In the genomic region with DNA sequence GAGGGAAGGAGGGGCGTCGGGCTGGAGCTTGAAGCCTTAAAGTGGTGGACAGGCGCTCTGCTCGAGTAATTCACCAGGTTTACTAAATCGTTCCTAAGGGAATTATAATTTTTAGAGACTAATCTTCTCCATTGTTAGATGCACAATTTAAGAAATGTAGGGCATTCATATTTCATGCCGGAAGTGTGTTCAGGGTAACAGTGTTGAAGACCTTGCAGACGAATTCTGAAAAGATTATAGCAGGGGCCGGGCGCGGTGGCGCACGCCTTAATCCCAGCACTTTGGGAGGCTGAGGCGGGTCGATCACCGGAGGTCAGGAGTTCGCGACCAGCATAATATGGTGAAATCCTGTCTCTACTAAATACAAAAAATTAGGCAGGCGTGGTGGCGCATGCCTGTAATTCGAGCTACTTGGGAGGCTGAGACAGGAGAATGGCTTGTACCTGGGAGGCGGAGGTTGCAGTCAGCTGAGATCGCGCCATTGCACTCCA, we compare ENCODE assay signal across 8 cellular contexts. TPM values are rescaled to one million over a fixed set of nuclear protein-coding genes. Genes with fewer than 3 reads are reported as not detected.
DNase-seq lines count a peak whose midpoint lies in the region; ATAC-seq and TF ChIP-seq lines count a peak whose summit lies in the region.

No MANE protein-coding gene starts in this region.

- H3K9me3 Mint-ChIP-seq in GM23338 (no peaks in the 10 kb centered on the region), type B pancreatic cell (no peaks in the 10 kb centered on the region)
- no peaks in the 10 kb centered on the region for H3K9me3 Mint-ChIP-seq in activated CD8-positive, alpha-beta T cell treated with anti-CD3 and anti-CD28 coated beads for 36 hours

- no peak for DNase-seq in BJ (ENCODE audit: low read depth)
- no peak for DNase-seq in GM23338 (ENCODE audit: low spot score)
- no peak for DNase-seq in activated CD8-positive, alpha-beta T cell treated with anti-CD3 and anti-CD28 coated beads for 36 hours
- DNase-seq in type B pancreatic cell (ENCODE audit: extremely low spot score, unreplicated experiment): no peak
- DNase-seq in epidermal melanocyte (ENCODE audit: insufficient read length, low spot score): no peak
- DNase-seq in NCI-H1417 treated with DMSO at 0.1 percent for 48 hours (lab: John Stamatoyannopoulos, UW): no peak
- no peak for DNase-seq in G401 (ENCODE audit: low spot score)

- CTCF ChIA-PET in BJ (lab: Yijun Ruan, JAX): interaction anchor here (0.6 to 2.1 kb wide), 2 partner anchors 125 to 741 kb away, joined by 3 to 7 read pairs; no protein-coding TSS in a partner anchor
- CTCF ChIA-PET in activated CD8-positive, alpha-beta T cell treated with anti-CD3 and anti-CD28 coated beads for 36 hours (lab: Charles Lee): interaction anchor here (0.6 to 1.1 kb wide), 4 partner anchors 12 to 125 kb away, joined by 3 to 5 read pairs (median 3); no protein-coding TSS in a partner anchor

- H3K4me3 Mint-ChIP-seq in GM23338 (no peak overlapping the region; the same call in 2 of the 3 replicates), type B pancreatic cell (no peak overlapping the region)
- H3K4me3 Mint-ChIP-seq in activated CD8-positive, alpha-beta T cell treated with anti-CD3 and anti-CD28 coated beads for 36 hours: no peak overlapping the region

- H3K36me3 ChIP-seq in BJ (ENCODE audit: control insufficient read depth, insufficient read depth, low read length) (peaks cover 3% of the 10 kb centered on the region; the same call in 1 of the 2 replicates), GM23338 (ENCODE audit: insufficient read depth) (peaks cover 9% of the 10 kb centered on the region)

- H3K4me1 ChIP-seq in GM23338 (ENCODE audit: insufficient read depth): peaks cover 10% of the 10 kb centered on the region; the same call in 1 of the 2 replicates

- H3K27me3 Mint-ChIP-seq in GM23338 (ENCODE audit: insufficient read depth, low read depth, poor library complexity) (no peaks in the 10 kb centered on the region), type B pancreatic cell (no peaks in the 10 kb centered on the region)
- no peaks in the 10 kb centered on the region for H3K27me3 Mint-ChIP-seq in activated CD8-positive, alpha-beta T cell treated with anti-CD3 and anti-CD28 coated beads for 36 hours

- H3K4me3 ChIP-seq in BJ (ENCODE audit: low read depth, low read length) (peak overlapping the region; percentile 92), GM23338 (peak overlapping the region; percentile 70), iPS-18c (ENCODE audit: insufficient read depth, low read depth, low read length) (peak overlapping the region; percentile 65; the same call in 1 of the 2 replicates)

- H3K27ac Mint-ChIP-seq in GM23338 (peak overlapping the region; percentile 40; the same call in 1 of the 2 replicates), type B pancreatic cell (peak overlapping the region; percentile 58)
- no peak overlapping the region for H3K27ac Mint-ChIP-seq in activated CD8-positive, alpha-beta T cell treated with anti-CD3 and anti-CD28 coated beads for 36 hours

- no peak for TF ChIP-seq CTCF in BJ (IDR thresholded peaks at IDR 0.05; ENCODE audit: insufficient read depth, low read depth, low read length)
- TF ChIP-seq CTCF in GM23338 (conservative IDR thresholded peaks at IDR 0.05; ENCODE audit: low read depth in 2 of 2): no peak
- no peak for TF ChIP-seq CTCF in activated CD8-positive, alpha-beta T cell treated with anti-CD3 and anti-CD28 coated beads for 36 hours (IDR thresholded peaks at IDR 0.05)
- no peak for TF ChIP-seq CTCF in type B pancreatic cell (conservative IDR thresholded peaks at IDR 0.05)

- ATAC-seq in GM23338: peak; percentile 18
- peak; percentile 31 for ATAC-seq in activated CD8-positive, alpha-beta T cell treated with anti-CD3 and anti-CD28 coated beads for 36 hours

- no peaks in the 10 kb centered on the region for H3F3A ChIP-seq in GM23338 (replicated peaks; ENCODE audit: low read depth)

- peaks cover 23% of the 10 kb centered on the region for H4K20me1 ChIP-seq in GM23338 (replicated peaks; ENCODE audit: insufficient read depth)

- in situ Hi-C loops in G401 (cut with HindIII; ENCODE audit: low sequenced_read_pairs): no loop called here

- H3K4me2 ChIP-seq in GM23338: peak overlapping the region; percentile 84; the same call in 1 of the 2 replicates

- peaks cover 44% of the 10 kb centered on the region for H3K79me2 ChIP-seq in GM23338 (replicated peaks; ENCODE audit: insufficient read depth)

- H3K36me3 Mint-ChIP-seq in GM23338 (ENCODE audit: low read depth) (peaks cover 5% of the 10 kb centered on the region), type B pancreatic cell (peaks cover 10% of the 10 kb centered on the region)
- peaks cover 22% of the 10 kb centered on the region for H3K36me3 Mint-ChIP-seq in activated CD8-positive, alpha-beta T cell treated with anti-CD3 and anti-CD28 coated beads for 36 hours (ENCODE audit: low read depth)

- intact Hi-C loops in activated CD8-positive, alpha-beta T cell treated with anti-CD3 and anti-CD28 coated beads for 36 hours (cut with micrococcal nuclease): no loop called here

- no peaks in the 10 kb centered on the region for H3K9me3 ChIP-seq in iPS-18c (ENCODE audit: control insufficient read depth, insufficient read depth, low read length)

- POLR2A ChIA-PET in BJ (lab: Charles Lee): interaction anchor here (0.5 to 1.0 kb wide), 4 partner anchors 10 to 1229 kb away, joined by 3 to 4 read pairs (median 3); no protein-coding TSS in a partner anchor
- POLR2A ChIA-PET in activated CD8-positive, alpha-beta T cell treated with anti-CD3 and anti-CD28 coated beads for 36 hours (lab: Charles Lee): interaction anchor here (1.0 to 1.3 kb wide), 3 partner anchors 9 to 62 kb away, joined by 3 to 5 read pairs (median 4); no protein-coding TSS in a partner anchor

- H3K27ac ChIP-seq in GM23338 (ENCODE audit: low read depth): 0 out of 2 replicates have a peak overlapping the region, but pooled peaks have one; percentile 16

- H3K9me2 ChIP-seq in GM23338 (ENCODE audit: insufficient read depth): no peaks in the 10 kb centered on the region

- H3K4me1 Mint-ChIP-seq in GM23338: no peaks in the 10 kb centered on the region
- peaks cover 7% of the 10 kb centered on the region for H3K4me1 Mint-ChIP-seq in activated CD8-positive, alpha-beta T cell treated with anti-CD3 and anti-CD28 coated beads for 36 hours (ENCODE audit: low read depth)
- H3K4me1 Mint-ChIP-seq in type B pancreatic cell (ENCODE audit: unreplicated experiment): no peaks in the 10 kb centered on the region

- H2AFZ ChIP-seq in GM23338: no peak overlapping the region

- H3K27me3 ChIP-seq in BJ (ENCODE audit: control insufficient read depth, insufficient read depth, low read length): no peaks in the 10 kb centered on the region
- H3K27me3 ChIP-seq in GM23338 (ENCODE audit: insufficient read depth): no peaks in the 10 kb centered on the region

TF ChIP-seq in GM23338, 12 proteins besides CTCF, POLR2A, EP300 and RAD21 (continues in another document):
- TF ChIP-seq CREB1 (CRISPR knock-in tag; IDR thresholded peaks at IDR 0.05; ENCODE audit: low read depth) (no peak), NANOG (IDR thresholded peaks at IDR 0.05; ENCODE audit: borderline replicate concordance) (no peak), STAT1 (IDR thresholded peaks at IDR 0.05; ENCODE audit: unreplicated experiment) (no peak), EZH2 (IDR thresholded peaks at IDR 0.05; ENCODE audit: low read depth, unreplicated experiment) (no peak), EZH2phosphoT487 (IDR thresholded peaks at IDR 0.05; ENCODE audit: unreplicated experiment) (no peak)
- TF ChIP-seq, protein P1, sequence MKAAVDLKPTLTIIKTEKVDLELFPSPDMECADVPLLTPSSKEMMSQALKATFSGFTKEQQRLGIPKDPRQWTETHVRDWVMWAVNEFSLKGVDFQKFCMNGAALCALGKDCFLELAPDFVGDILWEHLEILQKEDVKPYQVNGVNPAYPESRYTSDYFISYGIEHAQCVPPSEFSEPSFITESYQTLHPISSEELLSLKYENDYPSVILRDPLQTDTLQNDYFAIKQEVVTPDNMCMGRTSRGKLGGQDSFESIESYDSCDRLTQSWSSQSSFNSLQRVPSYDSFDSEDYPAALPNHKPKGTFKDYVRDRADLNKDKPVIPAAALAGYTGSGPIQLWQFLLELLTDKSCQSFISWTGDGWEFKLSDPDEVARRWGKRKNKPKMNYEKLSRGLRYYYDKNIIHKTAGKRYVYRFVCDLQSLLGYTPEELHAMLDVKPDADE (IDR thresholded peaks at IDR 0.05): no peak

RNA-seq across cellular contexts. Expression of gene GTF2A2, which starts 0.4 kb away (rescaled TPM):
- polyA plus RNA-seq in BJ (2011; rRNA removed) (10.8 and 30.3 TPM in 2 replicates), GM23338 (2016; fragmentation: Nextera tagmentation; extraction: Ambion mirVana) (420 and 424 TPM in 2 replicates)
- polyA minus RNA-seq in BJ (2011; rRNA and poly(A)+ RNA removed): 5.0 and 6.2 TPM in 2 replicates
- total RNA-seq in GM23338 (2014; rRNA removed; shearing (Covaris generic)): 40.7 and 45.9 TPM in 2 replicates
- 100 to 1,000 TPM; 167 to 173 TPM for total RNA-seq in activated CD8-positive, alpha-beta T cell treated with anti-CD3 and anti-CD28 coated beads for 36 hours
- total RNA-seq in type B pancreatic cell (ENCODE audit: low replicate concordance): 109 and 115 TPM in 2 replicates
- total RNA-seq in G401 (2014; rRNA removed; shearing (Covaris generic)): 81.6 and 111 TPM in 2 replicates

RNA-seq across cellular contexts. Expression of gene BNIP2, which starts 31.4 kb away (rescaled TPM):
- polyA plus RNA-seq in BJ (2011; rRNA removed): 25.3 and 38.9 TPM in 2 replicates
- 11.3 and 16.2 TPM in 2 replicates for polyA minus RNA-seq in BJ (2011; rRNA and poly(A)+ RNA removed)
- 83.7 and 86.6 TPM in 2 replicates for total RNA-seq in GM23338 (2014; rRNA removed; shearing (Covaris generic))
- polyA plus RNA-seq in GM23338 (2016; fragmentation: Nextera tagmentation; extraction: Ambion mirVana): 38.5 and 43.7 TPM in 2 replicates
- total RNA-seq in activated CD8-positive, alpha-beta T cell treated with anti-CD3 and anti-CD28 coated beads for 36 hours: 10 to 100 TPM; 52.2 to 53.2 TPM
- total RNA-seq in type B pancreatic cell (ENCODE audit: low replicate concordance): 37.6 and 48.9 TPM in 2 replicates
- 38.0 and 66.2 TPM in 2 replicates for total RNA-seq in G401 (2014; rRNA removed; shearing (Covaris generic))

RNA-seq across cellular contexts. Expression of gene GCNT3, which starts 46.1 kb away (rescaled TPM):
- not detected in 2 replicates for polyA plus RNA-seq in BJ (2011; rRNA removed)
- 0.05 TPM in 1 of 2 replicates, not detected in the other for polyA minus RNA-seq in BJ (2011; rRNA and poly(A)+ RNA removed)
- total RNA-seq in GM23338 (2014; rRNA removed; shearing (Covaris generic)): not detected in 2 replicates
- polyA plus RNA-seq in GM23338 (2016; fragmentation: Nextera tagmentation; extraction: Ambion mirVana): not detected in 2 replicates
- not detected for total RNA-seq in activated CD8-positive, alpha-beta T cell treated with anti-CD3 and anti-CD28 coated beads for 36 hours
- 19.6 and 32.7 TPM in 2 replicates for total RNA-seq in type B pancreatic cell (ENCODE audit: low replicate concordance)
- total RNA-seq in G401 (2014; rRNA removed; shearing (Covaris generic)): not detected in 2 replicates

Comparison
In these comparisons a context has a peak if more than half of its experiments do, and no peak if none do; other contexts are left out.
1. RNA of gene GCNT3, which starts 46.1 kb away (total RNA-seq): 19.6 to 32.7 TPM in type B pancreatic cell; not detected in GM23338, not detected in activated CD8-positive, alpha-beta T cell treated with anti-CD3 and anti-CD28 coated beads for 36 hours and not detected in G401; every median in the first group is over 10 times any median in the second.
2. Peak in every context shown above with its lines, with median percentiles within 50 percentile points of each other: H3K4me3 ChIP-seq.